In genomic region chr6:42782689-42783176, GRCh38 we compare ENCODE assay signal across 8 cellular contexts. TPM values are rescaled to one million over a fixed set of nuclear protein-coding genes. Genes with fewer than 3 reads are reported as not detected.
DNase-seq lines count a peak whose midpoint lies in the region; ATAC-seq, FAIRE-seq and TF ChIP-seq lines count a peak whose summit lies in the region.

No MANE protein-coding gene starts in this region.

- H3K36me3 ChIP-seq in endothelial cell of umbilical vein (ENCODE audit: control insufficient read depth in 2 of 2, extremely low read depth in 1 of 2, insufficient read depth in 2 of 2, low read length in 2 of 2) = no peaks in the 10 kb centered on the region

- no TSS peak for BruUV-seq in endothelial cell of umbilical vein (replicated peaks; lab: Mats Ljungman, UMichigan)

- TF ChIP-seq CTCF in GM13977 (IDR thresholded peaks at IDR 0.05; ENCODE audit: extremely low read depth, insufficient read depth, missing control alignments) (no peak), endothelial cell of umbilical vein (IDR thresholded peaks at IDR 0.05; ENCODE audit: extremely low read depth in 1 of 2, insufficient read depth in 1 of 2, low read depth in 1 of 2, low read length in 2 of 2) (no peak)

- no peaks in the 10 kb centered on the region for H4K20me1 ChIP-seq in endothelial cell of umbilical vein (replicated peaks; ENCODE audit: control insufficient read depth, extremely low read depth, insufficient read depth, low read length)

- H3K9me1 ChIP-seq in endothelial cell of umbilical vein (replicated peaks; ENCODE audit: control insufficient read depth, extremely low read depth, insufficient read depth, low read length) = no peaks in the 10 kb centered on the region

- intact Hi-C loops in endothelial cell of umbilical vein (cut with micrococcal nuclease) = loop anchor here (1.0 kb wide), 5 partner anchors 18 to 218 kb away; partner anchors contain the start of genes RPL7L1, TBCC and UBR2

- peak overlapping the region; percentile 100 for H3K9ac ChIP-seq in endothelial cell of umbilical vein (replicated peaks; ENCODE audit: extremely low read depth, insufficient read depth, low read length)

- H3K9me3 ChIP-seq in endothelial cell of umbilical vein (replicated peaks; ENCODE audit: control insufficient read depth, insufficient read depth, low read length) = no peaks in the 10 kb centered on the region

- CTCF ChIA-PET in endothelial cell of umbilical vein (lab: Charles Lee) = interaction anchor here (0.9 to 2.7 kb wide), 9 partner anchors 8 to 121 kb away, joined by 3 to 19 read pairs (median 3); partner anchors contain the start of genes RPL7L1 and TBCC

- POLR2A ChIA-PET in endothelial cell of umbilical vein (lab: Charles Lee) = interaction anchor here (0.6 to 2.1 kb wide), 9 partner anchors 8 to 201 kb away, joined by 3 to 39 read pairs (median 7); partner anchors contain the start of genes RPL7L1 and TBCC

- peaks cover 43% of the 10 kb centered on the region for H3K79me2 ChIP-seq in endothelial cell of umbilical vein (ENCODE audit: control insufficient read depth, insufficient read depth, low read length)

- peak overlapping the region; percentile 87 to 98 (median 94) for H3K4me3 ChIP-seq in endothelial cell of umbilical vein (replicated peaks in 1 of 3; ENCODE audit: insufficient read depth in 1 of 3, low read depth in 1 of 3, low read length in 3 of 3)

- DNase-seq in GM13977 (ENCODE audit: low spot score) = peak; percentile 79
- peak; percentile 63 for DNase-seq in HS-5 (ENCODE audit: low read depth)
- peak; percentile 59 for DNase-seq in NOMO-1 treated with dmso at 0.1 percent for 144 hours (lab: John Stamatoyannopoulos, UW; ENCODE audit: unreplicated experiment)
- DNase-seq in activated CD8-positive, alpha-beta memory T cell treated with anti-CD3 and anti-CD28 coated beads, Interleukin-2, amount 50 U/mL, for 48 hours = peak; percentile 84
- peak; percentile 95 for DNase-seq in endothelial cell of umbilical vein (ENCODE audit: low read depth, low spot score)
- peak; percentile 83 for DNase-seq in midbrain (lab: John Stamatoyannopoulos, UW)
- DNase-seq in stimulated activated CD8-positive, alpha-beta memory T cell treated with anti-CD3 and anti-CD28 coated beads, Interleukin-15, amount 100 ng/mL, for 24 hours (ENCODE audit: low read depth) = peak; percentile 47

- no peaks in the 10 kb centered on the region for H3K27me3 ChIP-seq in endothelial cell of umbilical vein (ENCODE audit: control insufficient read depth in 2 of 2, insufficient read depth in 2 of 2, low read length in 2 of 2)

- peak overlapping the region; percentile 93 for H3K4me2 ChIP-seq in endothelial cell of umbilical vein (ENCODE audit: insufficient read depth, low read length)

- no peak overlapping the region for H2AFZ ChIP-seq in endothelial cell of umbilical vein (ENCODE audit: low read depth, low read length)

- dilution Hi-C loops in endothelial cell of umbilical vein (cut with MboI; ENCODE audit: extremely low pct_ligation_motif_present, low sequenced_read_pairs) = no loop called here

- FAIRE-seq in endothelial cell of umbilical vein (lab: Jason Lieb, UNC) = peak; percentile 85

- in situ Hi-C loops in GM13977 (cut with MboI; ENCODE audit: low pct_unique_long_range_greater_than_20kb, low sequenced_read_pairs, unreplicated experiment) = no loop called here

- TF ChIP-seq POLR2A in endothelial cell of umbilical vein (IDR thresholded peaks at IDR 0.05; ENCODE audit: low read depth, low read length) = peak; percentile 59

- H3K4me1 ChIP-seq in endothelial cell of umbilical vein (ENCODE audit: control insufficient read depth, extremely low read depth, insufficient read depth, low read length) = peaks cover 16% of the 10 kb centered on the region

- ATAC-seq in GM21526 (IDR thresholded peaks at IDR 0.05; ENCODE audit: low FRiP score, unreplicated experiment) = no peak

- H3K27ac ChIP-seq in endothelial cell of umbilical vein (ENCODE audit: insufficient read depth, low read depth, low read length) = peak overlapping the region; percentile 99

TF ChIP-seq in endothelial cell of umbilical vein, 7 proteins besides CTCF, POLR2A, EP300 and RAD21:
- TF ChIP-seq MYC (IDR thresholded peaks at IDR 0.05; ENCODE audit: low read depth, low read length) (no peak), POLR2AphosphoS5 (IDR thresholded peaks at IDR 0.05; ENCODE audit: insufficient read depth, low read depth, low read length) (peak; percentile 91), JUN (IDR thresholded peaks at IDR 0.05; ENCODE audit: borderline replicate concordance, insufficient read depth, insufficient read length, low read depth) (no peak), FOS (IDR thresholded peaks at IDR 0.05; ENCODE audit: borderline replicate concordance, insufficient read depth, low read length) (peak; percentile 61)

RNA-seq across cellular contexts. Expression of gene BICRAL, which starts 0.9 kb away (rescaled TPM):
- total RNA-seq in endothelial cell of umbilical vein = 6.8 and 7.1 TPM in 2 replicates
- polyA plus RNA-seq in endothelial cell of umbilical vein = 5.6 and 5.8 TPM in 2 replicates
- 5.2 and 5.3 TPM in 2 replicates for polyA plus RNA-seq in endothelial cell of umbilical vein (2011; cell fraction: cytosol; rRNA removed)
- 7.9 and 8.5 TPM in 2 replicates for polyA plus RNA-seq in endothelial cell of umbilical vein (2011; cell fraction: nucleus; rRNA removed)
- 2.2 and 3.7 TPM in 2 replicates for polyA plus RNA-seq in endothelial cell of umbilical vein (2012)
- polyA minus RNA-seq in endothelial cell of umbilical vein = 15.8 and 17.3 TPM in 2 replicates
- 7.7 TPM for polyA minus RNA-seq in endothelial cell of umbilical vein (2011; cell fraction: cytosol; rRNA and poly(A)+ RNA removed)
- 7.2 and 11.2 TPM in 2 replicates for polyA minus RNA-seq in endothelial cell of umbilical vein (2011; cell fraction: nucleus; rRNA and poly(A)+ RNA removed)

RNA-seq across cellular contexts. Expression of gene TBCC, which starts 36.8 kb away (rescaled TPM):
- total RNA-seq in endothelial cell of umbilical vein = 17.1 and 19.1 TPM in 2 replicates
- polyA plus RNA-seq in endothelial cell of umbilical vein = 13.5 and 15.9 TPM in 2 replicates
- polyA plus RNA-seq in endothelial cell of umbilical vein (2011; cell fraction: cytosol; rRNA removed) = 13.8 and 14.2 TPM in 2 replicates
- polyA plus RNA-seq in endothelial cell of umbilical vein (2011; cell fraction: nucleus; rRNA removed) = 10.5 and 10.7 TPM in 2 replicates
- polyA plus RNA-seq in endothelial cell of umbilical vein (2012) = 12.0 and 13.0 TPM in 2 replicates
- polyA minus RNA-seq in endothelial cell of umbilical vein = 7.9 and 10.1 TPM in 2 replicates
- 9.5 TPM for polyA minus RNA-seq in endothelial cell of umbilical vein (2011; cell fraction: cytosol; rRNA and poly(A)+ RNA removed)
- polyA minus RNA-seq in endothelial cell of umbilical vein (2011; cell fraction: nucleus; rRNA and poly(A)+ RNA removed) = 5.4 and 5.9 TPM in 2 replicates
